8 cellular contexts compared by ENCODE assay signal in the genomic region with DNA sequence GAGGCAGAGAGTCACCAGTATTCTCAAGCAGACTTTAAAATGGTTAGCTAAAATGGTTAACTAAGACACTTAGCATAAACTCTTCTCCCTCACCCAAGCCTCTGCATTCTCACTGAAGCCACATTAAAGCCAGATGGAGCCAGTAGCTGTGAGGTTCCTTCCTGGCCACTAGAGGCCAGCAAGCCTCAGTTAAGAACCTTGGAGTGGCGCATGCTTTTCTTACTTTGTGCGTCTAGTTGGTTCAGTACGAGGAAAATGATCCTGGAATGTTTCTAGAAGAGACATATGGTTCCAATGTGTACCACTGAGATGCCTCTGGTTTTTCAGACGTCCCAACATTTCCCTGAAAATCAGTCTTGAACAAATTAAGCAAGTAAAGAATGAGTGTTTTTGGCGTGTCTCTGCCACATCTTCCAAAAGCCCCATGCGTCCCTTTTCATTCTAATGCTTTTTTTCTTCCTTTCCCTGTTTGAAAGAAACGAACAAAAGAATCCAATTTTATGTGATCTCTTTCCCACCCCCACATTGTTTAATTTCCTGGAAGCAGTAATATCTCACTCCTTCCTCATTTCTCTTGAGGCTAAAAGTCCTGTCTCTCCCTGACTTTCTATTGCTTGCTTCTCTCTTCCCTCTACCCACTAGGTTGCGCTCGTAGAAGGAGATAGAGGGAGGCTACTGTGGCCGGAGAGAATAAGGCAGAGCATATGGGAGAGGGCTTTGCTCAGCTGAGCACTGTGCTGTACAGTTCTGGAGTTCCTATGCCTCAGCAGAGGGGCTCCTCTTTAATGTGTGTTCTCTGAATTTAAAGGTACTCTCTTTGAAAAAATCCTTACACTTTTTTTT.
DNase-seq lines count a peak whose midpoint lies in the region; ATAC-seq and TF ChIP-seq lines count a peak whose summit lies in the region.

No MANE protein-coding gene starts in this region.

- H3K27me3 Mint-ChIP-seq in naive thymus-derived CD4-positive, alpha-beta T cell: peaks cover 0 to 8% (median 4%) of the 10 kb centered on the region in 5 donors

- peaks cover 20% of the 10 kb centered on the region; the same call in 1 of the 2 replicates for H3K27me3 ChIP-seq in ACC112 (ENCODE audit: insufficient read depth, low read length)
- no peaks in the 10 kb centered on the region for H3K27me3 ChIP-seq in MM.1S (replicated peaks; ENCODE audit: insufficient read depth, low read length)
- no peaks in the 10 kb centered on the region for H3K27me3 ChIP-seq in WERI-Rb-1 (ENCODE audit: insufficient read depth, low read depth, severe bottlenecking)
- H3K27me3 ChIP-seq in esophagus muscularis mucosa: no peaks in the 10 kb centered on the region
- H3K27me3 ChIP-seq in naive thymus-derived CD4-positive, alpha-beta T cell (ENCODE audit: control insufficient read depth in 2 of 2, insufficient read depth in 2 of 2, low read length in 2 of 2): no peaks in the 10 kb centered on the region

- no peak overlapping the region for H3K27ac ChIP-seq in ACC112 (ENCODE audit: low read depth, low read length)
- H3K27ac ChIP-seq in MM.1S (ENCODE audit: low read length): no peak overlapping the region
- no peak overlapping the region for H3K27ac ChIP-seq in WERI-Rb-1
- no peak overlapping the region for H3K27ac ChIP-seq in esophagus muscularis mucosa (replicated peaks in 1 of 4)
- H3K27ac ChIP-seq in naive thymus-derived CD4-positive, alpha-beta T cell (ENCODE audit: low read depth, low read length): no peak overlapping the region

- H3K36me3 Mint-ChIP-seq in naive thymus-derived CD4-positive, alpha-beta T cell: no peaks in the 10 kb centered on the region

- H3K4me2 ChIP-seq in MM.1S (ENCODE audit: low read depth, low read length): peak overlapping the region; percentile 43

- peak overlapping the region; percentile 99 for H2AFZ ChIP-seq in ACC112 (ENCODE audit: low read length, unreplicated experiment)
- peak overlapping the region; percentile 37; the same call in 1 of the 2 replicates for H2AFZ ChIP-seq in MM.1S (ENCODE audit: low read length)

- no peaks in the 10 kb centered on the region for H3K79me2 ChIP-seq in ACC112 (ENCODE audit: control insufficient read depth, insufficient read depth, low read length, unreplicated experiment)
- no peaks in the 10 kb centered on the region for H3K79me2 ChIP-seq in MM.1S (ENCODE audit: low read length)

- H3K4me3 ChIP-seq in ACC112 (ENCODE audit: low read depth, low read length) (peak overlapping the region; percentile 85), MM.1S (ENCODE audit: low read length) (peak overlapping the region; percentile 50; the same call in 1 of the 2 replicates), WERI-Rb-1 (ENCODE audit: low read depth, low read length) (no peak overlapping the region), esophagus muscularis mucosa (peak overlapping the region; percentile 20 to 48 (median 28))
- peak overlapping the region; percentile 20 for H3K4me3 ChIP-seq in naive thymus-derived CD4-positive, alpha-beta T cell (ENCODE audit: low read length)

- H3K9ac ChIP-seq in MM.1S (ENCODE audit: low read length): no peak overlapping the region

- TF ChIP-seq POLR2A in esophagus muscularis mucosa (IDR thresholded peaks at IDR 0.05; ENCODE audit: low read depth): no peak

- ATAC-seq in HG02571 (IDR thresholded peaks at IDR 0.05; ENCODE audit: unreplicated experiment): peak; percentile 91
- peak; percentile 76 for ATAC-seq in naive thymus-derived CD4-positive, alpha-beta T cell

- CTCF ChIA-PET in naive thymus-derived CD4-positive, alpha-beta T cell (lab: Charles Lee): interaction anchor here (0.5 kb wide), 1 partner anchor 237 kb away, joined by 3 read pairs; no protein-coding TSS in a partner anchor

- peak overlapping the region; percentile 51 to 92 (median 80) for H3K4me3 Mint-ChIP-seq in naive thymus-derived CD4-positive, alpha-beta T cell

- peaks cover 0 to 16% (median 13%) of the 10 kb centered on the region in 7 donors for H3K4me1 Mint-ChIP-seq in naive thymus-derived CD4-positive, alpha-beta T cell

- intact Hi-C loops in esophagus muscularis mucosa (cut with DNase I): no loop called here
- intact Hi-C loops in naive thymus-derived CD4-positive, alpha-beta T cell (cut with micrococcal nuclease): loop anchor here (1.0 to 10.0 kb wide), 3 partner anchors 235 to 686 kb away; no protein-coding TSS in a partner anchor

- TF ChIP-seq EP300 in esophagus muscularis mucosa (IDR thresholded peaks at IDR 0.05): no peak

- H3K9me2 ChIP-seq in MM.1S (replicated peaks; ENCODE audit: insufficient read depth, low read length): no peaks in the 10 kb centered on the region

- no peaks in the 10 kb centered on the region for H4K20me1 ChIP-seq in MM.1S (ENCODE audit: insufficient read depth, low read length)

- H3K27ac Mint-ChIP-seq in naive thymus-derived CD4-positive, alpha-beta T cell: peak overlapping the region in 1 of 9 donors; percentile 80

- TF ChIP-seq CTCF in GM12873 (IDR thresholded peaks at IDR 0.05; ENCODE audit: insufficient read depth, low read depth, low read length, missing control alignments): peak; percentile 92
- TF ChIP-seq CTCF in MM.1S (IDR thresholded peaks at IDR 0.05; ENCODE audit: low read length): peak; percentile 58
- TF ChIP-seq CTCF in WERI-Rb-1 (IDR thresholded peaks at IDR 0.05; ENCODE audit: low read depth, low read length): peak; percentile 79
- peak; percentile 52 to 65 (median 59) for TF ChIP-seq CTCF in esophagus muscularis mucosa (IDR thresholded peaks at IDR 0.05)

- POLR2A ChIA-PET in naive thymus-derived CD4-positive, alpha-beta T cell (lab: Charles Lee): interaction anchor here (0.6 kb wide), 1 partner anchor 82 kb away, joined by 4 read pairs; no protein-coding TSS in a partner anchor

- 12% methylated on average over 10 of the region's 10 CpGs for WGBS in esophagus muscularis mucosa

- H3K9me3 Mint-ChIP-seq in naive thymus-derived CD4-positive, alpha-beta T cell: peaks cover 0 to 2% (median 0%) of the 10 kb centered on the region in 11 donors

- H3K9me3 ChIP-seq in MM.1S (replicated peaks; ENCODE audit: insufficient read depth, low read length) (no peaks in the 10 kb centered on the region), WERI-Rb-1 (ENCODE audit: severe bottlenecking) (no peaks in the 10 kb centered on the region), esophagus muscularis mucosa (no peaks in the 10 kb centered on the region)
- no peaks in the 10 kb centered on the region for H3K9me3 ChIP-seq in naive thymus-derived CD4-positive, alpha-beta T cell (ENCODE audit: control insufficient read depth in 2 of 3, low read length in 3 of 3)

- DNase-seq in MM.1S: peak; percentile 38
- peak; percentile 27 for DNase-seq in WERI-Rb-1
- DNase-seq in esophagus muscularis mucosa (ENCODE audit: extremely low spot score): no peak
- DNase-seq in naive thymus-derived CD4-positive, alpha-beta T cell: peak in 5 of 9 donors; percentile 12 to 22 (median 19)
- DNase-seq in T-helper 9 cell: no peak

- no peaks in the 10 kb centered on the region for H3F3A ChIP-seq in MM.1S (ENCODE audit: insufficient read depth, low read length)

- no peaks in the 10 kb centered on the region for H3K4me1 ChIP-seq in ACC112 (ENCODE audit: control insufficient read depth, insufficient read depth, low read length, unreplicated experiment)
- no peaks in the 10 kb centered on the region for H3K4me1 ChIP-seq in MM.1S (ENCODE audit: low read length)
- H3K4me1 ChIP-seq in esophagus muscularis mucosa: no peaks in the 10 kb centered on the region
- H3K4me1 ChIP-seq in naive thymus-derived CD4-positive, alpha-beta T cell (ENCODE audit: control insufficient read depth in 2 of 2, insufficient read depth in 2 of 2, low read length in 2 of 2): no peaks in the 10 kb centered on the region

- H3K36me3 ChIP-seq in ACC112 (ENCODE audit: insufficient read depth, low read length) (no peaks in the 10 kb centered on the region), MM.1S (replicated peaks; ENCODE audit: insufficient read depth, low read length) (no peaks in the 10 kb centered on the region), WERI-Rb-1 (no peaks in the 10 kb centered on the region), esophagus muscularis mucosa (no peaks in the 10 kb centered on the region)
- H3K36me3 ChIP-seq in naive thymus-derived CD4-positive, alpha-beta T cell (ENCODE audit: control insufficient read depth in 2 of 3, insufficient read depth in 3 of 3, low read length in 3 of 3): no peaks in the 10 kb centered on the region

Comparison
In these comparisons a context has a peak if more than half of its experiments do, and no peak if none do; other contexts are left out.
1. DNase-seq: peak in MM.1S (single experiment), WERI-Rb-1 (single experiment) and naive thymus-derived CD4-positive, alpha-beta T cell (5 of 9); none in esophagus muscularis mucosa (single experiment) and T-helper 9 cell (single experiment).
2. Peak in every context shown above with its lines, with median percentiles within 50 percentile points of each other: CTCF ChIP-seq.